9 cellular contexts compared by ENCODE assay signal in genomic region chr19:12847159-12848139, GRCh38. TPM values are rescaled to one million over a fixed set of nuclear protein-coding genes. Genes with fewer than 3 reads are reported as not detected.
DNase-seq lines count a peak whose midpoint lies in the region; ATAC-seq and TF ChIP-seq lines count a peak whose summit lies in the region.
"Had no signal": no experiment of that assay in that cellular context is flagged by ENCODE, and none has a peak within 500 bp of the region (broad histone marks: within the 10 kb centered on the region; RNA-seq: fewer than 3 reads in every experiment).

No MANE protein-coding gene starts in this region.

- peak overlapping the region; percentile 22; the same call in 1 of the 2 replicates for H3K27ac ChIP-seq in HCT116 (ENCODE audit: low read depth, low read length)

- H3K9ac ChIP-seq in HCT116 (ENCODE audit: low read length) = no peak overlapping the region

- DNase-seq in COLO829 (ENCODE audit: low spot score) (peak; percentile 74), HCT116 (ENCODE audit: low read depth, low spot score) (no peak), NCI-H510A treated with DMSO at 0.1 percent for 48 hours (lab: John Stamatoyannopoulos, UW) (peak; percentile 65), choroid plexus epithelial cell (ENCODE audit: low read depth) (peak; percentile 80), left kidney (ENCODE audit: low read depth, low spot score) (peak; percentile 93)
- peak; percentile 97 for DNase-seq in activated CD4-positive, alpha-beta T cell treated with anti-CD3 and anti-CD28 coated beads, Interleukin-2, amount 10 ng/mL, durations not matched to agents 24 days and 14 days
- DNase-seq in stimulated activated CD4-positive, alpha-beta T cell treated with anti-CD3 and anti-CD28 coated beads, Interleukin-2, amount 100 ng/mL, for 48 hours = peak; percentile 94 to 96

- intact Hi-C loops in HCT116 (cut with micrococcal nuclease) = loop anchor here (5.0 kb wide), 1 partner anchor 70 kb away; the partner anchor contains the start of gene HOOK2
- intact Hi-C loops in activated CD4-positive, alpha-beta T cell treated with anti-CD3 and anti-CD28 coated beads, Interleukin-2, amount 10 ng/mL, durations not matched to agents 24 days and 14 days (cut with micrococcal nuclease) = loop anchor here (2.0 kb wide), 2 partner anchors 47 to 81 kb away; partner anchors contain the start of gene PRDX2

- H3K9me3 ChIP-seq in HCT116 (ENCODE audit: control insufficient read depth in 1 of 2, insufficient read depth in 1 of 2, low read depth in 1 of 2, low read length in 2 of 2) = no peaks in the 10 kb centered on the region

- H3K27ac Mint-ChIP-seq in activated CD4-positive, alpha-beta T cell treated with anti-CD3 and anti-CD28 coated beads, Interleukin-2, amount 10 ng/mL, durations not matched to agents 24 days and 14 days = peak overlapping the region; percentile 41

- H3K4me1 ChIP-seq in HCT116 (ENCODE audit: control insufficient read depth in 1 of 2, insufficient read depth in 2 of 2, low read length in 2 of 2) = peaks cover 4 to 18% of the 10 kb centered on the region in 2 experiments; a peak in 3 of 4 replicates

- peak overlapping the region; percentile 77 for H3K4me3 Mint-ChIP-seq in activated CD4-positive, alpha-beta T cell treated with anti-CD3 and anti-CD28 coated beads, Interleukin-2, amount 10 ng/mL, durations not matched to agents 24 days and 14 days

- no peaks in the 10 kb centered on the region for H4K20me1 ChIP-seq in HCT116 (ENCODE audit: insufficient read depth)

- H3K79me2 ChIP-seq in HCT116 (ENCODE audit: insufficient read depth, low read length) = peaks cover 10% of the 10 kb centered on the region; the same call in 1 of the 2 replicates

- TF ChIP-seq POLR2A in HCT116 (IDR thresholded peaks at IDR 0.05; ENCODE audit: borderline replicate concordance, extremely low read depth, insufficient read depth, insufficient read length) = no peak

- CTCF ChIA-PET in HCT116 (lab: Charles Lee) = interaction anchor here (0.6 to 2.3 kb wide), 23 partner anchors 8 to 124 kb away, joined by 3 to 34 read pairs (median 4); partner anchors contain the start of genes GCDH and RTBDN

- H3K4me3 ChIP-seq in HCT116 (replicated peaks in 1 of 2; ENCODE audit: low read depth in 1 of 2, low read length in 2 of 2) (no peak overlapping the region), choroid plexus epithelial cell (ENCODE audit: low read depth, low read length) (peak overlapping the region; percentile 36)

- no peaks in the 10 kb centered on the region for H3K9me3 Mint-ChIP-seq in activated CD4-positive, alpha-beta T cell treated with anti-CD3 and anti-CD28 coated beads, Interleukin-2, amount 10 ng/mL, durations not matched to agents 24 days and 14 days

- H3K27me3 Mint-ChIP-seq in activated CD4-positive, alpha-beta T cell treated with anti-CD3 and anti-CD28 coated beads, Interleukin-2, amount 10 ng/mL, durations not matched to agents 24 days and 14 days = peaks cover 14% of the 10 kb centered on the region

- H3K9me2 ChIP-seq in HCT116 (ENCODE audit: insufficient read depth) = no peaks in the 10 kb centered on the region

- peak; percentile 96 for TF ChIP-seq RAD21 in HCT116 (IDR thresholded peaks at IDR 0.05; ENCODE audit: low read depth)

- TF ChIP-seq CTCF in HCT116 (IDR thresholded peaks at IDR 0.05 in 2 of 3, conservative IDR thresholded peaks at IDR 0.05 in 1 of 3; ENCODE audit: borderline replicate concordance in 1 of 3, insufficient read depth in 1 of 3, low read depth in 2 of 3, low read length in 2 of 3) = peak; percentile 81 to 98 (median 95)
- TF ChIP-seq CTCF in choroid plexus epithelial cell (conservative IDR thresholded peaks at IDR 0.05; ENCODE audit: low read depth, low read length) = peak; percentile 74

- peaks cover 6% of the 10 kb centered on the region for H3K4me1 Mint-ChIP-seq in activated CD4-positive, alpha-beta T cell treated with anti-CD3 and anti-CD28 coated beads, Interleukin-2, amount 10 ng/mL, durations not matched to agents 24 days and 14 days

- RAD21 ChIA-PET in HCT116 (lab: Charles Lee; ENCODE audit: low non-redundant PET in 1 of 2, low total read pairs in 2 of 2, uncharacterized antibody in 2 of 2, unreplicated experiment in 2 of 2) = interaction anchor here (0.6 to 1.6 kb wide), 4 partner anchors 74 to 88 kb away, joined by 3 to 5 read pairs (median 4); no protein-coding TSS in a partner anchor

- H3K4me2 ChIP-seq in HCT116 (ENCODE audit: low read length) = peak overlapping the region; percentile 54

- ATAC-seq in HCT116 = peak; percentile 99
- ATAC-seq in HG03039 (IDR thresholded peaks at IDR 0.05; ENCODE audit: unreplicated experiment) = no peak

- peaks cover 8 to 11% of the 10 kb centered on the region in 2 experiments; a peak in 2 of 4 replicates for H3K36me3 ChIP-seq in HCT116 (ENCODE audit: control insufficient read depth in 1 of 2, insufficient read depth in 2 of 2, low read length in 2 of 2)

- no peak overlapping the region for H2AFZ ChIP-seq in HCT116 (ENCODE audit: low read depth, low read length, poor library complexity, severe bottlenecking)

- POLR2A ChIA-PET in HCT116 (lab: Charles Lee) = no interaction called here

- no TSS peak for BruUV-seq in HCT116 (replicated peaks; lab: Mats Ljungman, UMichigan)

- no peaks in the 10 kb centered on the region for H3K36me3 Mint-ChIP-seq in activated CD4-positive, alpha-beta T cell treated with anti-CD3 and anti-CD28 coated beads, Interleukin-2, amount 10 ng/mL, durations not matched to agents 24 days and 14 days (ENCODE audit: low read depth)

- no peaks in the 10 kb centered on the region for H3K27me3 ChIP-seq in HCT116 (ENCODE audit: insufficient read depth, low read length)

TF ChIP-seq in HCT116, 20 proteins besides CTCF, POLR2A, EP300 and RAD21:
- no peak for TF ChIP-seq ZFX (IDR thresholded peaks at IDR 0.05)
- no peak for TF ChIP-seq SRF (IDR thresholded peaks at IDR 0.05; ENCODE audit: low read depth)
- no peak for TF ChIP-seq REST (IDR thresholded peaks at IDR 0.05; ENCODE audit: low read depth)
- TF ChIP-seq ZNF274 (IDR thresholded peaks at IDR 0.05; ENCODE audit: low read depth, low read length) = no peak
- TF ChIP-seq ELF1 (IDR thresholded peaks at IDR 0.05; ENCODE audit: borderline replicate concordance, low read depth) = no peak
- TF ChIP-seq POLR2AphosphoS5 (IDR thresholded peaks at IDR 0.05; ENCODE audit: low read depth, low read length) = no peak
- TF ChIP-seq SIN3A (IDR thresholded peaks at IDR 0.05; ENCODE audit: low read depth) = no peak
- TF ChIP-seq, protein P1, sequence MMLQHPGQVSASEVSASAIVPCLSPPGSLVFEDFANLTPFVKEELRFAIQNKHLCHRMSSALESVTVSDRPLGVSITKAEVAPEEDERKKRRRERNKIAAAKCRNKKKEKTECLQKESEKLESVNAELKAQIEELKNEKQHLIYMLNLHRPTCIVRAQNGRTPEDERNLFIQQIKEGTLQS (IDR thresholded peaks at IDR 0.05) = no peak
- TF ChIP-seq CEBPB (IDR thresholded peaks at IDR 0.05; ENCODE audit: low read depth) = no peak
- TF ChIP-seq, protein P2, sequence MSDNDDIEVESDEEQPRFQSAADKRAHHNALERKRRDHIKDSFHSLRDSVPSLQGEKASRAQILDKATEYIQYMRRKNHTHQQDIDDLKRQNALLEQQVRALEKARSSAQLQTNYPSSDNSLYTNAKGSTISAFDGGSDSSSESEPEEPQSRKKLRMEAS (IDR thresholded peaks at IDR 0.05) = no peak
- no peak for TF ChIP-seq EZH2 (IDR thresholded peaks at IDR 0.05)

RNA-seq across cellular contexts. Expression of gene MAST1, which starts 9.1 kb away (rescaled TPM):
- total RNA-seq in HCT116 (2021; ENCODE audit: unreplicated experiment) = 28.9 TPM
- polyA plus RNA-seq in HCT116 (2012) = 30.8 and 32.0 TPM in 2 replicates
- 1.6 and 2.4 TPM in 2 replicates for total RNA-seq in activated CD4-positive, alpha-beta T cell treated with anti-CD3 and anti-CD28 coated beads, Interleukin-2, amount 10 ng/mL, durations not matched to agents 24 days and 14 days

RNA-seq across cellular contexts. Expression of gene RTBDN, which starts 13.1 kb away (rescaled TPM):
- 25.1 TPM for total RNA-seq in HCT116 (2021; ENCODE audit: unreplicated experiment)
- polyA plus RNA-seq in HCT116 (2012) = 21.9 and 23.4 TPM in 2 replicates
- not detected in 2 replicates for total RNA-seq in activated CD4-positive, alpha-beta T cell treated with anti-CD3 and anti-CD28 coated beads, Interleukin-2, amount 10 ng/mL, durations not matched to agents 24 days and 14 days
- total RNA-seq: T-helper 2 cell treated with Interferon-gamma antibody and Interleukin-4, amounts not matched to agents 100 ng/mL and 5 ng/mL, for 36 hours had no signal

RNA-seq across cellular contexts. Expression of gene DNASE2, which starts 33.8 kb away (rescaled TPM):
- total RNA-seq in HCT116 (2021; ENCODE audit: unreplicated experiment) = 36.6 TPM
- 44.3 and 48.5 TPM in 2 replicates for polyA plus RNA-seq in HCT116 (2012)
- total RNA-seq in activated CD4-positive, alpha-beta T cell treated with anti-CD3 and anti-CD28 coated beads, Interleukin-2, amount 10 ng/mL, durations not matched to agents 24 days and 14 days = 21.5 and 22.0 TPM in 2 replicates

RNA-seq across cellular contexts. Expression of gene KLF1, which starts 39.6 kb away (rescaled TPM):
- not detected for total RNA-seq in HCT116 (2021; ENCODE audit: unreplicated experiment)
- polyA plus RNA-seq in HCT116 (2012) = not detected in 2 replicates
- 0.77 and 1.2 TPM in 2 replicates for total RNA-seq in activated CD4-positive, alpha-beta T cell treated with anti-CD3 and anti-CD28 coated beads, Interleukin-2, amount 10 ng/mL, durations not matched to agents 24 days and 14 days

RNA-seq across cellular contexts. Expression of gene RNASEH2A, which starts 41.1 kb away (rescaled TPM):
- total RNA-seq in HCT116 (2021; ENCODE audit: unreplicated experiment) = 54.5 TPM
- 71.2 and 79.4 TPM in 2 replicates for polyA plus RNA-seq in HCT116 (2012)
- total RNA-seq in activated CD4-positive, alpha-beta T cell treated with anti-CD3 and anti-CD28 coated beads, Interleukin-2, amount 10 ng/mL, durations not matched to agents 24 days and 14 days = 35.8 and 51.5 TPM in 2 replicates

Comparison
In these comparisons a context has a peak if more than half of its experiments do, and no peak if none do; other contexts are left out.
1. RNA of gene RTBDN, which starts 13.1 kb away (total RNA-seq): 25.1 TPM in HCT116 (single experiment); not detected in activated CD4-positive, alpha-beta T cell treated with anti-CD3 and anti-CD28 coated beads, Interleukin-2, amount 10 ng/mL, durations not matched to agents 24 days and 14 days; every median in the first group is over 10 times any median in the second.